ENCODE assay signal across 1 cellular context in the genomic region with DNA sequence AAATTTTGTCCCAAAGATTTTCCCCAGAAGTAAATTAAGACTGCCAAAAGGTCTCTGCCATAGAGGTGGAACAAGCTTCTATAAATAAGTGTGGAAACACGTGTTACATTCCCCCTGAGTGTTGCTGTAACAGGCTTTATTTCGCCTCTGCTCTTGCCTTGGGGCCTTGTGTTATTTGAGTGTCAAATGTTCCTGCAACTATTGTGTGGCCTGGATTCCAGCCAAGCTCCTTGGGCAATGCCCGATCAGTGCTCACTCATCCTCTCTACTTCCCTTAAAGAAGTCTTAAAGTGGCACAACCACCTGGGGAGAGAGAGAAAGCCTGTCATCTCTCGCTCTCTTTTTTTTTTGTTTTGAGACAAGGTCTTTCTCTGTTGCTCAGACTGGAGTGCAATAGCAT.
TF ChIP-seq lines count a peak whose summit lies in the region.

No MANE protein-coding gene starts in this region.

TF ChIP-seq in HEK293, 187 proteins besides CTCF, POLR2A, EP300 and RAD21 (continued from another document):
- TF ChIP-seq, protein P1, sequence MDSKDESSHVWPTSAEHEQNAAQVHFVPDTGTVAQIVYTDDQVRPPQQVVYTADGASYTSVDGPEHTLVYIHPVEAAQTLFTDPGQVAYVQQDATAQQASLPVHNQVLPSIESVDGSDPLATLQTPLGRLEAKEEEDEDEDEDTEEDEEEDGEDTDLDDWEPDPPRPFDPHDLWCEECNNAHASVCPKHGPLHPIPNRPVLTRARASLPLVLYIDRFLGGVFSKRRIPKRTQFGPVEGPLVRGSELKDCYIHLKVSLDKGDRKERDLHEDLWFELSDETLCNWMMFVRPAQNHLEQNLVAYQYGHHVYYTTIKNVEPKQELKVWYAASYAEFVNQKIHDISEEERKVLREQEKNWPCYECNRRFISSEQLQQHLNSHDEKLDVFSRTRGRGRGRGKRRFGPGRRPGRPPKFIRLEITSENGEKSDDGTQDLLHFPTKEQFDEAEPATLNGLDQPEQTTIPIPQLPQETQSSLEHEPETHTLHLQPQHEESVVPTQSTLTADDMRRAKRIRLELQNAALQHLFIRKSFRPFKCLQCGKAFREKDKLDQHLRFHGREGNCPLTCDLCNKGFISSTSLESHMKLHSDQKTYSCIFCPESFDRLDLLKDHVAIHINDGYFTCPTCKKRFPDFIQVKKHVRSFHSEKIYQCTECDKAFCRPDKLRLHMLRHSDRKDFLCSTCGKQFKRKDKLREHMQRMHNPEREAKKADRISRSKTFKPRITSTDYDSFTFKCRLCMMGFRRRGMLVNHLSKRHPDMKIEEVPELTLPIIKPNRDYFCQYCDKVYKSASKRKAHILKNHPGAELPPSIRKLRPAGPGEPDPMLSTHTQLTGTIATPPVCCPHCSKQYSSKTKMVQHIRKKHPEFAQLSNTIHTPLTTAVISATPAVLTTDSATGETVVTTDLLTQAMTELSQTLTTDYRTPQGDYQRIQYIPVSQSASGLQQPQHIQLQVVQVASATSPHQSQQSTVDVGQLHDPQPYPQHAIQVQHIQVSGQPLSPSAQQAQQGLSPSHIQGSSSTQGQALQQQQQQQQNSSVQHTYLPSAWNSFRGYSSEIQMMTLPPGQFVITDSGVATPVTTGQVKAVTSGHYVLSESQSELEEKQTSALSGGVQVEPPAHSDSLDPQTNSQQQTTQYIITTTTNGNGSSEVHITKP (tag by site-specific recombination; IDR thresholded peaks at IDR 0.05) = peak; percentile 12; the same call in 1 of the 2 replicates
- TF ChIP-seq ZNF76 (tag by site-specific recombination; IDR thresholded peaks at IDR 0.05; ENCODE audit: borderline replicate concordance, low read depth) (no peak), MEIS1 (CRISPR knock-in tag; IDR thresholded peaks at IDR 0.05; ENCODE audit: borderline replicate concordance) (no peak), GLIS1 (tag by site-specific recombination; IDR thresholded peaks at IDR 0.05) (peak; percentile 48), ZNF610 (tag by site-specific recombination; IDR thresholded peaks at IDR 0.05; ENCODE audit: borderline replicate concordance) (0 out of 2 replicates have a peak, but pooled peaks have one; percentile 21), ZFP69B (tag by site-specific recombination; IDR thresholded peaks at IDR 0.05) (peak; percentile 52)
- TF ChIP-seq, protein P2, sequence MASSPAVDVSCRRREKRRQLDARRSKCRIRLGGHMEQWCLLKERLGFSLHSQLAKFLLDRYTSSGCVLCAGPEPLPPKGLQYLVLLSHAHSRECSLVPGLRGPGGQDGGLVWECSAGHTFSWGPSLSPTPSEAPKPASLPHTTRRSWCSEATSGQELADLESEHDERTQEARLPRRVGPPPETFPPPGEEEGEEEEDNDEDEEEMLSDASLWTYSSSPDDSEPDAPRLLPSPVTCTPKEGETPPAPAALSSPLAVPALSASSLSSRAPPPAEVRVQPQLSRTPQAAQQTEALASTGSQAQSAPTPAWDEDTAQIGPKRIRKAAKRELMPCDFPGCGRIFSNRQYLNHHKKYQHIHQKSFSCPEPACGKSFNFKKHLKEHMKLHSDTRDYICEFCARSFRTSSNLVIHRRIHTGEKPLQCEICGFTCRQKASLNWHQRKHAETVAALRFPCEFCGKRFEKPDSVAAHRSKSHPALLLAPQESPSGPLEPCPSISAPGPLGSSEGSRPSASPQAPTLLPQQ (tag by site-specific recombination; IDR thresholded peaks at IDR 0.05) = peak; percentile 88
